In genomic region chr22:24807284-24807950, GRCh38 we compare ENCODE assay signal across 10 cellular contexts. TPM values are rescaled to one million over a fixed set of nuclear protein-coding genes. Genes with fewer than 3 reads are reported as not detected.
DNase-seq lines count a peak whose midpoint lies in the region; ATAC-seq, FAIRE-seq and TF ChIP-seq lines count a peak whose summit lies in the region.
"Had no signal": no experiment of that assay in that cellular context is flagged by ENCODE, and none has a peak within 500 bp of the region (broad histone marks: within the 10 kb centered on the region; RNA-seq: fewer than 3 reads in every experiment).

No MANE protein-coding gene starts in this region.

- TF ChIP-seq POLR2A in GM12892 (IDR thresholded peaks at IDR 0.05; ENCODE audit: low read depth, low read length): no peak

- POLR2A ChIA-PET in activated CD4-positive, alpha-beta T cell treated with anti-CD3 and anti-CD28 coated beads for 36 hours (lab: Charles Lee): no interaction called here

- H3K4me1 Mint-ChIP-seq in activated CD4-positive, alpha-beta T cell treated with anti-CD3 and anti-CD28 coated beads for 36 hours: peaks cover 18% of the 10 kb centered on the region

- DNase-seq in activated CD4-positive, alpha-beta T cell treated with anti-CD3 and anti-CD28 coated beads for 36 hours: no peak
- DNase-seq in activated CD4-positive, alpha-beta T cell treated with anti-CD3 and anti-CD28 coated beads for 48 hours: no peak
- peak; percentile 38 for DNase-seq in cerebellum (ENCODE audit: low spot score)
- DNase-seq in left kidney (ENCODE audit: low read depth, low spot score): peak; percentile 58
- peak; percentile 43 for DNase-seq in superior temporal gyrus (ENCODE audit: extremely low spot score)
- DNase-seq in GM19240 (ENCODE audit: insufficient read length, low spot score): no peak
- no peak for DNase-seq in GM12892 (ENCODE audit: insufficient read length)
- DNase-seq: NCI-H1105 treated with DMSO at 0.1 percent for 48 hours had no signal

- FAIRE-seq in GM12892 (lab: Jason Lieb, UNC): no peak

- CTCF ChIA-PET in activated CD4-positive, alpha-beta T cell treated with anti-CD3 and anti-CD28 coated beads for 36 hours (lab: Charles Lee): no interaction called here

- ATAC-seq in activated CD4-positive, alpha-beta T cell treated with anti-CD3 and anti-CD28 coated beads for 36 hours: no peak
- no peak for ATAC-seq in HG03469 (IDR thresholded peaks at IDR 0.05; ENCODE audit: unreplicated experiment)

- no peak overlapping the region for H3K27ac Mint-ChIP-seq in activated CD4-positive, alpha-beta T cell treated with anti-CD3 and anti-CD28 coated beads for 36 hours

- no peaks in the 10 kb centered on the region for H3K9me3 Mint-ChIP-seq in activated CD4-positive, alpha-beta T cell treated with anti-CD3 and anti-CD28 coated beads for 36 hours (ENCODE audit: low read depth)

- H3K4me3 Mint-ChIP-seq in activated CD4-positive, alpha-beta T cell treated with anti-CD3 and anti-CD28 coated beads for 36 hours: peak overlapping the region; percentile 3

- intact Hi-C loops in activated CD4-positive, alpha-beta T cell treated with anti-CD3 and anti-CD28 coated beads for 36 hours (cut with DNase I, micrococcal nuclease): loop anchor here in 1 of 2 experiments (5.0 to 10.0 kb wide), 2 partner anchors 260 to 383 kb away; partner anchors contain the start of gene ADORA2A

- peaks cover 2% of the 10 kb centered on the region for H3K27me3 Mint-ChIP-seq in activated CD4-positive, alpha-beta T cell treated with anti-CD3 and anti-CD28 coated beads for 36 hours

- no peaks in the 10 kb centered on the region for H3K36me3 Mint-ChIP-seq in activated CD4-positive, alpha-beta T cell treated with anti-CD3 and anti-CD28 coated beads for 36 hours (ENCODE audit: low read depth)

RNA-seq across cellular contexts. Expression of gene SGSM1, which starts 1.4 kb away (rescaled TPM):
- total RNA-seq in activated CD4-positive, alpha-beta T cell treated with anti-CD3 and anti-CD28 coated beads for 36 hours: under 1 TPM; 0.11 to 0.35 TPM
- 8.6 TPM for total RNA-seq in cerebellum
- polyA plus RNA-seq in GM12892 (2012; ENCODE audit: missing spikeins): not detected
- total RNA-seq: SJSA1 had no signal

RNA-seq across cellular contexts. Expression of gene PIWIL3, which starts 32.9 kb away (rescaled TPM):
- not detected for total RNA-seq in activated CD4-positive, alpha-beta T cell treated with anti-CD3 and anti-CD28 coated beads for 36 hours
- not detected for total RNA-seq in cerebellum
- polyA plus RNA-seq in GM12892 (2012; ENCODE audit: missing spikeins): not detected
- total RNA-seq: SJSA1 had no signal

Comparison
In these comparisons a context has a peak if more than half of its experiments do, and no peak if none do; other contexts are left out.
1. DNase-seq: peak in cerebellum (single experiment), left kidney (single experiment) and superior temporal gyrus (single experiment); none in activated CD4-positive, alpha-beta T cell treated with anti-CD3 and anti-CD28 coated beads for 36 hours (single experiment), activated CD4-positive, alpha-beta T cell treated with anti-CD3 and anti-CD28 coated beads for 48 hours (single experiment), GM19240 (single experiment) and GM12892 (single experiment).